In the genomic region with DNA sequence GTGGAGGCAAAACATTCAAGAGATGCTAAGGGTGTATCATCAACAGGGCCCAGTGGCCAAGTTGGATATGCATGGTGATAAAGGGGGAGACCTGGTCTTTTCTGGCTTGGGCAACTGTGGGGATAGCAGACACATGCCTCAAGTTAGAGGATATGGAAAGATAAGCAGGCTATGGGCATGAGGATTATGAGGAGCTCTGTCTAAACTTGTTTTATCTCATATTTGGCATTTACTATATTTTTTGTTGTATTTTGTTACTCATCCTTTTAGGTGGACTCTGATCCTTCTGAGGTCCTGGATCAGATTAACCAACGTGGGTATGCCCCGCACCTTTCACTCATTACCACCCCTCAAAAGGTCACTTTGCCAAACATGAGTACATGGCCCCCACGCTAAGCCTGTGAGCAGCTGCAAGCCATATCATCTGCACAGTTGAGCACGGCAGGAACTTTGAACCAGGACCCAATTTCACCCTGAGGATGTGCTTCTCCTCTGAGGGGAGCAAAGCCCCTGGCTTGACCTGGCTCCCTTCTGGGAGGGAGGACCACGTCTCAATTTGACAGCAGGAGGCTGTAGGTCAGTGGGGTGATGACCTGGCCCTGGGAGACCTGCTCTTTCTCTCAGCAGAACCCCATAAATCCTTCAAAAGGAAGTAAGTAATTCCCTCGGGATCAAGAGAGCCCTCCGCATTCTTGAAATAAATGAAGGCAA, we compare ENCODE assay signal across 10 cellular contexts.
DNase-seq lines count a peak whose midpoint lies in the region; ATAC-seq, FAIRE-seq and TF ChIP-seq lines count a peak whose summit lies in the region.
"Had no signal": no experiment of that assay in that cellular context is flagged by ENCODE, and none has a peak within 500 bp of the region (broad histone marks: within the 10 kb centered on the region; RNA-seq: fewer than 3 reads in every experiment).

No MANE protein-coding gene starts in this region.

- H2BK12ac ChIP-seq in H9 (ENCODE audit: insufficient read length, low read depth, low read length): no peak overlapping the region

- no peak overlapping the region for H3K23ac ChIP-seq in H9 (ENCODE audit: insufficient read length, low read depth, low read length)

- FAIRE-seq in astrocyte (lab: Jason Lieb, UNC): no peak

- H4K8ac ChIP-seq in H9 (replicated peaks; ENCODE audit: insufficient read length, low read depth, low read length): no peak overlapping the region

- H3K56ac ChIP-seq in H9 (ENCODE audit: insufficient read length, low read depth, low read length): no peak overlapping the region

- no peaks in the 10 kb centered on the region for H3K79me1 ChIP-seq in H9 (ENCODE audit: insufficient read depth, low read depth, low read length, poor library complexity, severe bottlenecking)

- no peaks in the 10 kb centered on the region for H4K20me1 ChIP-seq in astrocyte (ENCODE audit: insufficient read depth, low read length)
- no peaks in the 10 kb centered on the region for H4K20me1 ChIP-seq in H9 (ENCODE audit: control insufficient read depth, insufficient read depth, insufficient read length)

- intact Hi-C loops in left ventricle myocardium superior (cut with micrococcal nuclease): no loop called here
- intact Hi-C loops in prostate gland (cut with DNase I): no loop called here

- H3K4me1 Mint-ChIP-seq in astrocyte (ENCODE audit: low read depth, unreplicated experiment) (no peaks in the 10 kb centered on the region), H9 (no peaks in the 10 kb centered on the region)
- H3K4me1 Mint-ChIP-seq: central memory CD8-positive, alpha-beta T cell had no signal

- H2AFZ ChIP-seq in ACC112 (ENCODE audit: low read length, unreplicated experiment) (no peak overlapping the region), astrocyte (ENCODE audit: low read depth, low read length) (peak overlapping the region; percentile 65), H9 (ENCODE audit: low read length) (no peak overlapping the region)

- no peak overlapping the region for H4K5ac ChIP-seq in H9 (ENCODE audit: insufficient read length, low read depth, low read length)

- H3K36me3 ChIP-seq in ACC112 (ENCODE audit: insufficient read depth, low read length) (no peaks in the 10 kb centered on the region), astrocyte (ENCODE audit: insufficient read depth, low read length) (no peaks in the 10 kb centered on the region), prostate gland (no peaks in the 10 kb centered on the region)

- H3K4me1 ChIP-seq in ACC112 (ENCODE audit: control insufficient read depth, insufficient read depth, low read length, unreplicated experiment): peaks cover 42% of the 10 kb centered on the region
- H3K4me1 ChIP-seq in astrocyte (ENCODE audit: insufficient read depth, low read length): peaks cover 26% of the 10 kb centered on the region
- H3K4me1 ChIP-seq in prostate gland (replicated peaks): peaks cover 11% of the 10 kb centered on the region
- no peaks in the 10 kb centered on the region for H3K4me1 ChIP-seq in H9 (ENCODE audit: insufficient read depth, low read length)

- no peak overlapping the region for H4K91ac ChIP-seq in H9 (ENCODE audit: insufficient read length, low read depth, low read length)

- no peak overlapping the region for H2AK5ac ChIP-seq in H9 (ENCODE audit: insufficient read length, low read length)

- no peaks in the 10 kb centered on the region for H3K36me3 Mint-ChIP-seq in astrocyte (ENCODE audit: low read depth, unreplicated experiment)
- H3K36me3 Mint-ChIP-seq in H9 (ENCODE audit: insufficient read depth in 1 of 3, low read depth in 3 of 3): no peaks in the 10 kb centered on the region

- TF ChIP-seq CTCF in astrocyte (IDR thresholded peaks at IDR 0.05; ENCODE audit: insufficient read depth, low read depth, low read length): no peak
- TF ChIP-seq CTCF in prostate gland (IDR thresholded peaks at IDR 0.05): no peak
- TF ChIP-seq CTCF in GM13976 (IDR thresholded peaks at IDR 0.05; ENCODE audit: borderline replicate concordance, control extremely low read depth, extremely low read depth, insufficient read depth, missing control alignments): no peak
- no peak for TF ChIP-seq CTCF in H9 (conservative IDR thresholded peaks at IDR 0.05)

- peaks cover 2% of the 10 kb centered on the region for H3K27me3 Mint-ChIP-seq in astrocyte (ENCODE audit: low read depth, unreplicated experiment)
- no peaks in the 10 kb centered on the region for H3K27me3 Mint-ChIP-seq in H9 (ENCODE audit: low read depth)
- H3K27me3 Mint-ChIP-seq: central memory CD8-positive, alpha-beta T cell; progenitor cell of endocrine pancreas had no signal

- in situ Hi-C loops in GM13976 (cut with MboI; ENCODE audit: low sequenced_read_pairs, unreplicated experiment): no loop called here

- H3K23me2 ChIP-seq in H9 (ENCODE audit: insufficient read length, low read depth, low read length, poor library complexity, severe bottlenecking): no peaks in the 10 kb centered on the region

- ATAC-seq in left ventricle myocardium superior (peak; percentile 55), HG02840 (IDR thresholded peaks at IDR 0.05; ENCODE audit: low FRiP score, unreplicated experiment) (no peak), HG03378 (IDR thresholded peaks at IDR 0.05; ENCODE audit: unreplicated experiment) (no peak)

- no peak overlapping the region for H3K18ac ChIP-seq in H9 (ENCODE audit: insufficient read length, low read depth, low read length)

- no peak overlapping the region for H2BK120ac ChIP-seq in H9 (ENCODE audit: low read depth, low read length, poor library complexity, severe bottlenecking)

- DNase-seq in astrocyte (ENCODE audit: low read depth) (no peak), left ventricle myocardium superior (peak; percentile 66), prostate gland (ENCODE audit: low spot score) (no peak), GM13976 (ENCODE audit: low spot score) (no peak), H9 (no peak)

- H3K9ac ChIP-seq in astrocyte (ENCODE audit: low read length): peak overlapping the region; percentile 61
- no peak overlapping the region for H3K9ac ChIP-seq in H9 (ENCODE audit: extremely low read depth, insufficient read length, low read length)

- H3T11ph ChIP-seq in H9 (ENCODE audit: low read length): no peak overlapping the region

- no peaks in the 10 kb centered on the region for H3K9me3 ChIP-seq in astrocyte (ENCODE audit: insufficient read depth, low read depth, low read length)
- no peaks in the 10 kb centered on the region for H3K9me3 ChIP-seq in prostate gland
- no peaks in the 10 kb centered on the region for H3K9me3 ChIP-seq in H9 (ENCODE audit: control insufficient read depth, low read depth, low read length)

- H2BK5ac ChIP-seq in H9 (ENCODE audit: insufficient read length, low read length): no peak overlapping the region

- TF ChIP-seq POLR2A in prostate gland (IDR thresholded peaks at IDR 0.05): no peak

- H3K4me3 ChIP-seq in ACC112 (ENCODE audit: low read depth, low read length) (no peak overlapping the region), astrocyte (ENCODE audit: insufficient read depth, low read depth, low read length) (no peak overlapping the region), prostate gland (no peak overlapping the region)

- H3K27ac ChIP-seq in ACC112 (ENCODE audit: low read depth, low read length) (peak overlapping the region; percentile 98), astrocyte (ENCODE audit: low read depth, low read length) (peak overlapping the region; percentile 78), prostate gland (peak overlapping the region; percentile 74 to 83), H9 (ENCODE audit: insufficient read length, low read depth, low read length) (no peak overlapping the region)

- 33% methylated on average over 7 of the region's 7 CpGs for WGBS in prostate gland
- no CpG with 5 or more reads among the region's 7 CpGs for WGBS in H9 (ENCODE audit: extremely low coverage, insufficient read length, low lambda C conversion rate)

- H2BK15ac ChIP-seq in H9 (ENCODE audit: low read depth, low read length): no peak overlapping the region

- H3K27ac Mint-ChIP-seq in astrocyte (ENCODE audit: unreplicated experiment) (no peak overlapping the region), H9 (no peak overlapping the region)
- H3K27ac Mint-ChIP-seq: progenitor cell of endocrine pancreas had no signal

- H3K4me2 ChIP-seq in astrocyte (ENCODE audit: low read length) (peak overlapping the region; percentile 84), H9 (ENCODE audit: insufficient read depth, insufficient read length, low read length) (no peak overlapping the region)

- H3K27me3 ChIP-seq in ACC112 (ENCODE audit: insufficient read depth, low read length) (no peaks in the 10 kb centered on the region), astrocyte (ENCODE audit: insufficient read depth, low read length) (no peaks in the 10 kb centered on the region), prostate gland (replicated peaks; ENCODE audit: insufficient read depth) (no peaks in the 10 kb centered on the region), H9 (ENCODE audit: insufficient read depth, low read length) (no peaks in the 10 kb centered on the region)

- H3K4ac ChIP-seq in H9 (ENCODE audit: low read depth, low read length): no peak overlapping the region

- H3K79me2 ChIP-seq in ACC112 (ENCODE audit: control insufficient read depth, insufficient read depth, low read length, unreplicated experiment): no peaks in the 10 kb centered on the region
- H3K79me2 ChIP-seq in astrocyte (ENCODE audit: insufficient read depth, low read length): no peaks in the 10 kb centered on the region
- H3K79me2 ChIP-seq in H9 (ENCODE audit: insufficient read depth, low read length): no peaks in the 10 kb centered on the region

- no peaks in the 10 kb centered on the region for H3K9me3 Mint-ChIP-seq in astrocyte (ENCODE audit: unreplicated experiment)
- H3K9me3 Mint-ChIP-seq in H9: peaks cover 0 to 4% of the 10 kb centered on the region in 2 experiments; a peak in 1 of 5 replicates
- H3K9me3 Mint-ChIP-seq: central memory CD8-positive, alpha-beta T cell had no signal

- no peak overlapping the region for H3K4me3 Mint-ChIP-seq in astrocyte (ENCODE audit: unreplicated experiment)
- no peak overlapping the region for H3K4me3 Mint-ChIP-seq in H9
- H3K4me3 Mint-ChIP-seq: central memory CD8-positive, alpha-beta T cell had no signal

- H2BK20ac ChIP-seq in H9 (ENCODE audit: low read depth, low read length, poor library complexity, severe bottlenecking): no peak overlapping the region

- H3K14ac ChIP-seq in H9 (ENCODE audit: insufficient read depth, low read length): no peak overlapping the region
